8 cellular contexts compared by ENCODE assay signal in the genomic region with DNA sequence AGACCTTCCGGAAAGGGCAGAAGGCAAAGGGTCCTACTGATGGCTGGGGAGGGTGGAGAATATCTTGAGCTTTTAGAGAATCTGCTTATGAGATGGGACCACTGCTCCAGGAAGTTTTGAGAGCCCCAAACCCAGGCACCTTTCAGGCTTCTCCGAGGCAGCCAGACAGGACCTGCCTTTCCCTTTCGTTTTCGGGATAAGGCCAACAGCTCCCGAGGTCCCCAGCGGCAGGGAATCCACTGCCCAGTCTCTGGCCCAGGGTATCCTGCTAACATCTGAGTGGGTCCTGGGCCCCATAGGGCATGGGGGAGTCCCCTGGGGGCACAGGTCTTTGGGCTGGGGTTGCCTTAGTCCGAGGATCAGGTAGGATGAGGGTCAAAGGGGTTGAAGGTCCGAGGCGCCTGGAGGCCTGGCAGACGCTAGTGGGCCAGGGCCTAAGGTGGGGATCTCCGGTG. TPM values are rescaled to one million over a fixed set of nuclear protein-coding genes. Genes with fewer than 3 reads are reported as not detected.
A peak's percentile ranks its signal among the peaks of the same experiment; 100 is the strongest.
DNase-seq lines count a peak whose midpoint lies in the region; ATAC-seq and TF ChIP-seq lines count a peak whose summit lies in the region.

No MANE protein-coding gene starts in this region.

- no peak for DNase-seq in activated naive CD4-positive, alpha-beta T cell (lab: John Stamatoyannopoulos, UW)
- no peak for DNase-seq in MCF 10A (ENCODE audit: unreplicated experiment)
- DNase-seq in memory B cell (ENCODE audit: low spot score in 2 of 2) = no peak
- DNase-seq in type B pancreatic cell (ENCODE audit: extremely low spot score, unreplicated experiment) = no peak
- no peak for DNase-seq in NCI-H1417 (lab: John Stamatoyannopoulos, UW)
- DNase-seq in cerebellar cortex (ENCODE audit: low spot score) = no peak

- intact Hi-C loops in MCF 10A (cut with micrococcal nuclease) = loop anchor here (5.0 kb wide), 2 partner anchors 177 to 302 kb away; no protein-coding TSS in a partner anchor

- peaks cover 4% of the 10 kb centered on the region for H3K9me3 Mint-ChIP-seq in activated naive CD4-positive, alpha-beta T cell treated with anti-CD3 and anti-CD28 coated beads, Interleukin-2, amount 50 U/mL, for 24 hours
- H3K9me3 Mint-ChIP-seq in MCF 10A (ENCODE audit: unreplicated experiment) (peaks cover 8% of the 10 kb centered on the region), memory B cell (peaks cover 7% of the 10 kb centered on the region), type B pancreatic cell (no peaks in the 10 kb centered on the region)

- no peak for TF ChIP-seq CTCF in MCF 10A (IDR thresholded peaks at IDR 0.05; ENCODE audit: unreplicated experiment)
- no peak for TF ChIP-seq CTCF in type B pancreatic cell (conservative IDR thresholded peaks at IDR 0.05)

- peaks cover 44% of the 10 kb centered on the region for H3K4me1 Mint-ChIP-seq in activated naive CD4-positive, alpha-beta T cell treated with anti-CD3 and anti-CD28 coated beads, Interleukin-2, amount 50 U/mL, for 24 hours
- H3K4me1 Mint-ChIP-seq in MCF 10A (ENCODE audit: insufficient read depth, unreplicated experiment) (peaks cover 14% of the 10 kb centered on the region), memory B cell (peaks cover 32% of the 10 kb centered on the region), type B pancreatic cell (ENCODE audit: unreplicated experiment) (peaks cover 12% of the 10 kb centered on the region)

- CTCF ChIA-PET in MCF 10A (lab: Yijun Ruan, JAX) = interaction anchor here (1.0 to 1.5 kb wide), 2 partner anchors 9 to 302 kb away, joined by 3 read pairs; no protein-coding TSS in a partner anchor

- H3K27ac Mint-ChIP-seq in activated naive CD4-positive, alpha-beta T cell treated with anti-CD3 and anti-CD28 coated beads, Interleukin-2, amount 50 U/mL, for 24 hours = no peak overlapping the region
- peak overlapping the region; percentile 3 for H3K27ac Mint-ChIP-seq in MCF 10A (ENCODE audit: low read depth, unreplicated experiment)
- no peak overlapping the region for H3K27ac Mint-ChIP-seq in memory B cell
- peak overlapping the region; percentile 39 for H3K27ac Mint-ChIP-seq in type B pancreatic cell

- peaks cover 9% of the 10 kb centered on the region for H3K36me3 Mint-ChIP-seq in activated naive CD4-positive, alpha-beta T cell treated with anti-CD3 and anti-CD28 coated beads, Interleukin-2, amount 50 U/mL, for 24 hours
- H3K36me3 Mint-ChIP-seq in MCF 10A (ENCODE audit: insufficient read depth, unreplicated experiment) = peaks cover 26% of the 10 kb centered on the region
- peaks cover 7% of the 10 kb centered on the region for H3K36me3 Mint-ChIP-seq in memory B cell
- H3K36me3 Mint-ChIP-seq in type B pancreatic cell = no peaks in the 10 kb centered on the region

- peak overlapping the region; percentile 20 for H3K4me3 Mint-ChIP-seq in activated naive CD4-positive, alpha-beta T cell treated with anti-CD3 and anti-CD28 coated beads, Interleukin-2, amount 50 U/mL, for 24 hours
- H3K4me3 Mint-ChIP-seq in MCF 10A (ENCODE audit: unreplicated experiment) (no peak overlapping the region), memory B cell (peak overlapping the region; percentile 46), type B pancreatic cell (peak overlapping the region; percentile 68)

- POLR2A ChIA-PET in MCF 10A (lab: Yijun Ruan, JAX) = no interaction called here

- BruUV-seq in MCF 10A (replicated peaks; lab: Mats Ljungman, UMichigan) = no TSS peak

- no peak for ATAC-seq in memory B cell (ENCODE audit: low read depth)
- no peak for ATAC-seq in GM18868 (IDR thresholded peaks at IDR 0.05; ENCODE audit: unreplicated experiment)

- H3K27me3 Mint-ChIP-seq in activated naive CD4-positive, alpha-beta T cell treated with anti-CD3 and anti-CD28 coated beads, Interleukin-2, amount 50 U/mL, for 24 hours = peaks cover 49% of the 10 kb centered on the region
- H3K27me3 Mint-ChIP-seq in MCF 10A (ENCODE audit: insufficient read depth, unreplicated experiment) (no peaks in the 10 kb centered on the region), memory B cell (peaks cover 35% of the 10 kb centered on the region), type B pancreatic cell (peaks cover 82% of the 10 kb centered on the region)

RNA-seq across cellular contexts. Expression of gene PITX1, which starts 3.3 kb away (rescaled TPM):
- total RNA-seq in MCF 10A (2022) (37.1 and 42.9 TPM in 2 replicates), type B pancreatic cell (ENCODE audit: low replicate concordance) (6.3 and 13.4 TPM in 2 replicates)

Comparison
In these comparisons a context has a peak if more than half of its experiments do, and no peak if none do; other contexts are left out.
1. H3K27ac Mint-ChIP-seq: peak in MCF 10A (single experiment) and type B pancreatic cell (single experiment); none in activated naive CD4-positive, alpha-beta T cell treated with anti-CD3 and anti-CD28 coated beads, Interleukin-2, amount 50 U/mL, for 24 hours (single experiment) and memory B cell (single experiment).